Comparison of ENCODE assay signal across 8 cellular contexts in genomic region chr10:59580257-59580863, GRCh38.
DNase-seq lines count a peak whose midpoint lies in the region; ATAC-seq and TF ChIP-seq lines count a peak whose summit lies in the region.

No MANE protein-coding gene starts in this region.

- H3K4me1 ChIP-seq in HCT116 (ENCODE audit: control insufficient read depth in 1 of 2, insufficient read depth in 2 of 2, low read length in 2 of 2) (no peaks in the 10 kb centered on the region), PC-3 (ENCODE audit: insufficient read depth, low read length) (peaks cover 21% of the 10 kb centered on the region)
- no peaks in the 10 kb centered on the region for H3K4me1 ChIP-seq in naive thymus-derived CD4-positive, alpha-beta T cell (ENCODE audit: control insufficient read depth in 2 of 2, insufficient read depth in 2 of 2, low read length in 2 of 2)

- BruUV-seq in HCT116 (replicated peaks; lab: Mats Ljungman, UMichigan) (no TSS peak), PC-3 (replicated peaks; lab: Mats Ljungman, UMichigan) (no TSS peak)

- no peaks in the 10 kb centered on the region for H3F3A ChIP-seq in PC-3 (ENCODE audit: low read length, unreplicated experiment)

- H3K9me3 ChIP-seq in HCT116 (ENCODE audit: control insufficient read depth in 1 of 2, insufficient read depth in 1 of 2, low read depth in 1 of 2, low read length in 2 of 2), result no peaks in the 10 kb centered on the region
- no peaks in the 10 kb centered on the region for H3K9me3 ChIP-seq in PC-3 (ENCODE audit: low read length)
- H3K9me3 ChIP-seq in naive thymus-derived CD4-positive, alpha-beta T cell (ENCODE audit: control insufficient read depth in 2 of 3, low read length in 3 of 3), result no peaks in the 10 kb centered on the region

- TF ChIP-seq CTCF in HCT116 (IDR thresholded peaks at IDR 0.05 in 2 of 3, conservative IDR thresholded peaks at IDR 0.05 in 1 of 3; ENCODE audit: borderline replicate concordance in 1 of 3, insufficient read depth in 1 of 3, low read depth in 2 of 3, low read length in 2 of 3) (peak; percentile 35 to 61 (median 41); a peak in 4 of 6 replicates), PC-3 (conservative IDR thresholded peaks at IDR 0.05; ENCODE audit: low read depth, low read length) (peak; percentile 94), fibroblast of villous mesenchyme (IDR thresholded peaks at IDR 0.05; ENCODE audit: insufficient read depth, low read depth, low read length) (peak; percentile 41)

- no peaks in the 10 kb centered on the region for H3K9me2 ChIP-seq in HCT116 (ENCODE audit: insufficient read depth)
- H3K9me2 ChIP-seq in PC-3 (replicated peaks; ENCODE audit: low read length), result no peaks in the 10 kb centered on the region

- H3K4me3 ChIP-seq in HCT116 (replicated peaks in 1 of 2; ENCODE audit: low read depth in 1 of 2, low read length in 2 of 2), result no peak overlapping the region
- no peak overlapping the region for H3K4me3 ChIP-seq in PC-3 (ENCODE audit: low read length)
- no peak overlapping the region for H3K4me3 ChIP-seq in fibroblast of villous mesenchyme (ENCODE audit: low read depth, low read length)
- no peak overlapping the region for H3K4me3 ChIP-seq in naive thymus-derived CD4-positive, alpha-beta T cell (ENCODE audit: low read length)

- no peaks in the 10 kb centered on the region for H3K36me3 ChIP-seq in HCT116 (ENCODE audit: control insufficient read depth in 1 of 2, insufficient read depth in 2 of 2, low read length in 2 of 2)
- no peaks in the 10 kb centered on the region for H3K36me3 ChIP-seq in PC-3 (ENCODE audit: low read depth, low read length)
- H3K36me3 ChIP-seq in naive thymus-derived CD4-positive, alpha-beta T cell (ENCODE audit: control insufficient read depth in 2 of 3, insufficient read depth in 3 of 3, low read length in 3 of 3), result no peaks in the 10 kb centered on the region

- H3K4me1 Mint-ChIP-seq in activated CD4-positive, alpha-beta T cell treated with anti-CD3 and anti-CD28 coated beads for 36 hours, result no peaks in the 10 kb centered on the region
- H3K4me1 Mint-ChIP-seq in activated CD8-positive, alpha-beta memory T cell treated with anti-CD3 and anti-CD28 coated beads, Interleukin-2, amount 10 ng/mL, durations not matched to agents 7 days and 5 days, result no peaks in the 10 kb centered on the region
- peaks cover 0 to 2% (median 0%) of the 10 kb centered on the region in 7 donors for H3K4me1 Mint-ChIP-seq in naive thymus-derived CD4-positive, alpha-beta T cell

- DNase-seq in HCT116 (ENCODE audit: low read depth, low spot score) (peak; percentile 32), PC-3 (peak; percentile 79), fibroblast of villous mesenchyme (ENCODE audit: low read depth) (peak; percentile 42), retina (peak; percentile 61)
- no peak for DNase-seq in activated CD4-positive, alpha-beta T cell treated with anti-CD3 and anti-CD28 coated beads for 36 hours
- no peak for DNase-seq in activated CD8-positive, alpha-beta memory T cell treated with anti-CD3 and anti-CD28 coated beads, Interleukin-2, amount 10 ng/mL, durations not matched to agents 7 days and 5 days
- DNase-seq in naive thymus-derived CD4-positive, alpha-beta T cell, result no peak

- H3K79me2 ChIP-seq in HCT116 (ENCODE audit: insufficient read depth, low read length), result no peaks in the 10 kb centered on the region
- H3K79me2 ChIP-seq in PC-3 (ENCODE audit: low read length), result no peaks in the 10 kb centered on the region

- peak; percentile 66 for TF ChIP-seq RAD21 in HCT116 (IDR thresholded peaks at IDR 0.05; ENCODE audit: low read depth)

- H3K36me3 Mint-ChIP-seq in activated CD4-positive, alpha-beta T cell treated with anti-CD3 and anti-CD28 coated beads for 36 hours (ENCODE audit: low read depth), result no peaks in the 10 kb centered on the region
- no peaks in the 10 kb centered on the region for H3K36me3 Mint-ChIP-seq in activated CD8-positive, alpha-beta memory T cell treated with anti-CD3 and anti-CD28 coated beads, Interleukin-2, amount 10 ng/mL, durations not matched to agents 7 days and 5 days
- H3K36me3 Mint-ChIP-seq in naive thymus-derived CD4-positive, alpha-beta T cell, result no peaks in the 10 kb centered on the region

- no peak overlapping the region for H3K4me3 Mint-ChIP-seq in activated CD4-positive, alpha-beta T cell treated with anti-CD3 and anti-CD28 coated beads for 36 hours
- no peak overlapping the region for H3K4me3 Mint-ChIP-seq in activated CD8-positive, alpha-beta memory T cell treated with anti-CD3 and anti-CD28 coated beads, Interleukin-2, amount 10 ng/mL, durations not matched to agents 7 days and 5 days
- H3K4me3 Mint-ChIP-seq in naive thymus-derived CD4-positive, alpha-beta T cell, result no peak overlapping the region

- no peak overlapping the region for H3K27ac ChIP-seq in HCT116 (ENCODE audit: low read depth, low read length)
- H3K27ac ChIP-seq in PC-3 (ENCODE audit: low read length), result no peak overlapping the region
- H3K27ac ChIP-seq in naive thymus-derived CD4-positive, alpha-beta T cell (ENCODE audit: low read depth, low read length), result no peak overlapping the region

- H3K27me3 ChIP-seq in HCT116 (ENCODE audit: insufficient read depth, low read length) (peaks cover 16% of the 10 kb centered on the region; the same call in 1 of the 2 replicates), PC-3 (ENCODE audit: low read length) (no peaks in the 10 kb centered on the region)
- no peaks in the 10 kb centered on the region for H3K27me3 ChIP-seq in naive thymus-derived CD4-positive, alpha-beta T cell (ENCODE audit: control insufficient read depth in 2 of 2, insufficient read depth in 2 of 2, low read length in 2 of 2)

- H3K27ac Mint-ChIP-seq in activated CD4-positive, alpha-beta T cell treated with anti-CD3 and anti-CD28 coated beads for 36 hours, result no peak overlapping the region
- no peak overlapping the region for H3K27ac Mint-ChIP-seq in activated CD8-positive, alpha-beta memory T cell treated with anti-CD3 and anti-CD28 coated beads, Interleukin-2, amount 10 ng/mL, durations not matched to agents 7 days and 5 days
- H3K27ac Mint-ChIP-seq in naive thymus-derived CD4-positive, alpha-beta T cell, result no peak overlapping the region

- H3K9ac ChIP-seq in HCT116 (ENCODE audit: low read length), result no peak overlapping the region
- H3K9ac ChIP-seq in PC-3 (ENCODE audit: low read length), result no peak overlapping the region

- POLR2A ChIA-PET in HCT116 (lab: Charles Lee) (no interaction called here), PC-3 (lab: Charles Lee; ENCODE audit: unreplicated experiment) (no interaction called here)
- POLR2A ChIA-PET in activated CD4-positive, alpha-beta T cell treated with anti-CD3 and anti-CD28 coated beads for 36 hours (lab: Charles Lee), result no interaction called here
- POLR2A ChIA-PET in naive thymus-derived CD4-positive, alpha-beta T cell (lab: Charles Lee), result no interaction called here

- H3K27me3 Mint-ChIP-seq in activated CD4-positive, alpha-beta T cell treated with anti-CD3 and anti-CD28 coated beads for 36 hours, result peaks cover 9% of the 10 kb centered on the region
- H3K27me3 Mint-ChIP-seq in activated CD8-positive, alpha-beta memory T cell treated with anti-CD3 and anti-CD28 coated beads, Interleukin-2, amount 10 ng/mL, durations not matched to agents 7 days and 5 days, result no peaks in the 10 kb centered on the region
- H3K27me3 Mint-ChIP-seq in naive thymus-derived CD4-positive, alpha-beta T cell, result peaks cover 0 to 23% (median 12%) of the 10 kb centered on the region in 5 donors

- no peaks in the 10 kb centered on the region for H3K9me3 Mint-ChIP-seq in activated CD4-positive, alpha-beta T cell treated with anti-CD3 and anti-CD28 coated beads for 36 hours (ENCODE audit: low read depth)
- no peaks in the 10 kb centered on the region for H3K9me3 Mint-ChIP-seq in activated CD8-positive, alpha-beta memory T cell treated with anti-CD3 and anti-CD28 coated beads, Interleukin-2, amount 10 ng/mL, durations not matched to agents 7 days and 5 days (ENCODE audit: low read depth)
- H3K9me3 Mint-ChIP-seq in naive thymus-derived CD4-positive, alpha-beta T cell, result peaks cover 0 to 1% (median 0%) of the 10 kb centered on the region in 11 donors

- CTCF ChIA-PET in HCT116 (lab: Charles Lee) (interaction anchor here (0.8 to 1.4 kb wide), 11 partner anchors 10 to 1166 kb away, joined by 3 to 13 read pairs (median 4); no protein-coding TSS in a partner anchor), PC-3 (lab: Charles Lee) (interaction anchor here (0.6 to 1.0 kb wide), 4 partner anchors 10 to 196 kb away, joined by 3 to 4 read pairs (median 4); no protein-coding TSS in a partner anchor)
- CTCF ChIA-PET in activated CD4-positive, alpha-beta T cell treated with anti-CD3 and anti-CD28 coated beads for 36 hours (lab: Charles Lee), result no interaction called here
- CTCF ChIA-PET in activated CD8-positive, alpha-beta memory T cell treated with anti-CD3 and anti-CD28 coated beads, Interleukin-2, amount 10 ng/mL, durations not matched to agents 7 days and 5 days (lab: Charles Lee), result interaction anchor here (1.0 kb wide), 1 partner anchor 18 kb away, joined by 4 read pairs; no protein-coding TSS in a partner anchor
- CTCF ChIA-PET in naive thymus-derived CD4-positive, alpha-beta T cell (lab: Charles Lee), result no interaction called here

- H4K20me1 ChIP-seq in HCT116 (ENCODE audit: insufficient read depth), result no peaks in the 10 kb centered on the region
- no peaks in the 10 kb centered on the region for H4K20me1 ChIP-seq in PC-3 (ENCODE audit: low read length)

- peak; percentile 67 for ATAC-seq in HCT116
- peak; percentile 64 for ATAC-seq in PC-3
- no peak for ATAC-seq in GM21367 (IDR thresholded peaks at IDR 0.05; ENCODE audit: unreplicated experiment)
- no peak for ATAC-seq in activated CD4-positive, alpha-beta T cell treated with anti-CD3 and anti-CD28 coated beads for 36 hours
- no peak for ATAC-seq in activated CD8-positive, alpha-beta memory T cell treated with anti-CD3 and anti-CD28 coated beads, Interleukin-2, amount 10 ng/mL, durations not matched to agents 7 days and 5 days
- ATAC-seq in naive thymus-derived CD4-positive, alpha-beta T cell, result no peak

- TF ChIP-seq POLR2A in HCT116 (IDR thresholded peaks at IDR 0.05; ENCODE audit: borderline replicate concordance, extremely low read depth, insufficient read depth, insufficient read length), result no peak

- intact Hi-C loops in HCT116 (cut with micrococcal nuclease) (loop anchor here (1.0 to 5.0 kb wide), 3 partner anchors 340 to 798 kb away; no protein-coding TSS in a partner anchor), PC-3 (cut with micrococcal nuclease) (loop anchor here (1.0 to 5.0 kb wide), 4 partner anchors 42 to 798 kb away; no protein-coding TSS in a partner anchor)
- intact Hi-C loops in activated CD4-positive, alpha-beta T cell treated with anti-CD3 and anti-CD28 coated beads for 36 hours (cut with DNase I, micrococcal nuclease), result loop anchor here (1.0 to 2.0 kb wide), 2 partner anchors 340 kb away; no protein-coding TSS in a partner anchor
- intact Hi-C loops in naive thymus-derived CD4-positive, alpha-beta T cell (cut with micrococcal nuclease), result no loop called here

- RAD21 ChIA-PET in HCT116 (lab: Charles Lee; ENCODE audit: low non-redundant PET in 1 of 2, low total read pairs in 2 of 2, uncharacterized antibody in 2 of 2, unreplicated experiment in 2 of 2), result interaction anchor here in 1 of 2 experiments (1.0 kb wide), 1 partner anchor 628 kb away, joined by 3 read pairs; no protein-coding TSS in a partner anchor

- no peak overlapping the region for H2AFZ ChIP-seq in HCT116 (ENCODE audit: low read depth, low read length, poor library complexity, severe bottlenecking)
- no peak overlapping the region for H2AFZ ChIP-seq in PC-3 (ENCODE audit: low read length)

- no peak overlapping the region for H3K4me2 ChIP-seq in HCT116 (ENCODE audit: low read length)
- no peak overlapping the region for H3K4me2 ChIP-seq in PC-3 (ENCODE audit: low read length)

Comparison
In these comparisons a context has a peak if more than half of its experiments do, and no peak if none do; other contexts are left out.
1. ATAC-seq: peak in HCT116 (single experiment) and PC-3 (single experiment); none in GM21367 (single experiment), activated CD4-positive, alpha-beta T cell treated with anti-CD3 and anti-CD28 coated beads for 36 hours (single experiment), activated CD8-positive, alpha-beta memory T cell treated with anti-CD3 and anti-CD28 coated beads, Interleukin-2, amount 10 ng/mL, durations not matched to agents 7 days and 5 days (single experiment) and naive thymus-derived CD4-positive, alpha-beta T cell (single experiment).
2. DNase-seq: peak in HCT116 (single experiment), PC-3 (single experiment), fibroblast of villous mesenchyme (single experiment) and retina (single experiment); none in activated CD4-positive, alpha-beta T cell treated with anti-CD3 and anti-CD28 coated beads for 36 hours (single experiment), activated CD8-positive, alpha-beta memory T cell treated with anti-CD3 and anti-CD28 coated beads, Interleukin-2, amount 10 ng/mL, durations not matched to agents 7 days and 5 days (single experiment) and naive thymus-derived CD4-positive, alpha-beta T cell (0 of 9).
3. CTCF ChIP-seq: peak in every context shown above with its lines; median percentile 94 in PC-3; 41 in HCT116; 41 in fibroblast of villous mesenchyme.
4. CTCF ChIA-PET loops: an anchor here in HCT116 (0.8 to 1.4 kb wide), PC-3 (0.6 to 1.0 kb wide) and activated CD8-positive, alpha-beta memory T cell treated with anti-CD3 and anti-CD28 coated beads, Interleukin-2, amount 10 ng/mL, durations not matched to agents 7 days and 5 days (1.0 kb wide); none called in activated CD4-positive, alpha-beta T cell treated with anti-CD3 and anti-CD28 coated beads for 36 hours and naive thymus-derived CD4-positive, alpha-beta T cell.
5. intact Hi-C loops: an anchor here in HCT116 (1.0 to 5.0 kb wide), PC-3 (1.0 to 5.0 kb wide) and activated CD4-positive, alpha-beta T cell treated with anti-CD3 and anti-CD28 coated beads for 36 hours (1.0 to 2.0 kb wide); none called in naive thymus-derived CD4-positive, alpha-beta T cell.